ENCODE assay signal across 8 cellular contexts in the genomic region with DNA sequence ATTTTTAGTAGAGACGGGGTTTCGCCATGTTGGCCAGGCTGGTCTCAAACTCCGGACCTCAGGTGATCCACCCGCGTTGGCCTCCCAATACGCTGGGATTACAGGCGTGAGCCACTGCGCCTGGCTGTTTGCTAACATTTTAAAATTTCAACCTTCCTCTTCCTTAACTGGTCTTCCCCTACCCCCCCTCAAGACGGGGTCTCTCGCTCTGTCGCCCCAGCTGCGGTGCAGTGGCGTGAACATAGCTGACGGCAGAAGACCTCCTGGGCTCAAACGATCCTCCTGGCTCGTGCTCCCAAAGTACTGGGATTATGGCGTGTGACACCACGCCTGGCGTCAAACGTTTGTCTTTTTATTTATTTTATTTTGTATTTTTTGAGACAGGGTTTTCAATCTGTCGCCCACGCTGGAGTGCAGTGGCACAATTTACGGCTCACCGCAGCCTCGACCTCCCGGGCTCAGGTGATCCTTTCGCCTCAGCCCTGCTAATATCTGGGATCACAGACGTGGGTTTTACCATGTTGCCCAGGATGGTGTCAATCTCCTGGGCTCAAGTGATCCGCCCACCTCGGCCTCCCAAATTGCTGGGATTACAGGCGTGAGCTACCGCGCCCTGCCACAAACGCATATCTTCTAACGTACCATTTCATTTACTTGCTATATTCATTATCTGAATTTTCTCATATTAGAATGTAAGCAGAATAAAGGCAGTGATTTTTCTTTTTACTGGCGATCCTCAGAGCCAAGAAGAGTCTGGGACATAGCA. TPM values are rescaled to one million over a fixed set of nuclear protein-coding genes. Genes with fewer than 3 reads are reported as not detected.
DNase-seq lines count a peak whose midpoint lies in the region; ATAC-seq and TF ChIP-seq lines count a peak whose summit lies in the region.

No MANE protein-coding gene starts in this region.

- peak overlapping the region; percentile 69 for H3K4me3 ChIP-seq in CD4-positive, CD25-positive, alpha-beta regulatory T cell (ENCODE audit: low read depth, low read length)

- H3K27ac Mint-ChIP-seq in CD4-positive, CD25-positive, alpha-beta regulatory T cell: peak overlapping the region; percentile 92 to 98 (median 94)
- H3K27ac Mint-ChIP-seq in dendritic cell treated with granulocyte-macrophage colony-stimulating factor and Interleukin-4, amounts not matched to agents 40 ng/mL and 50 ng/mL, for 4 days: peak overlapping the region; percentile 81
- H3K27ac Mint-ChIP-seq in nephron progenitor cell: peak overlapping the region; percentile 17

- H3K36me3 Mint-ChIP-seq in CD4-positive, CD25-positive, alpha-beta regulatory T cell: peaks cover 9% of the 10 kb centered on the region
- H3K36me3 Mint-ChIP-seq in dendritic cell treated with granulocyte-macrophage colony-stimulating factor and Interleukin-4, amounts not matched to agents 40 ng/mL and 50 ng/mL, for 4 days (ENCODE audit: low read depth): peaks cover 11% of the 10 kb centered on the region
- H3K36me3 Mint-ChIP-seq in nephron progenitor cell (ENCODE audit: low read depth): peaks cover 26% of the 10 kb centered on the region

- H3K4me3 Mint-ChIP-seq in CD4-positive, CD25-positive, alpha-beta regulatory T cell: peak overlapping the region; percentile 97 to 100 (median 98)
- H3K4me3 Mint-ChIP-seq in dendritic cell treated with granulocyte-macrophage colony-stimulating factor and Interleukin-4, amounts not matched to agents 40 ng/mL and 50 ng/mL, for 4 days: peak overlapping the region; percentile 87
- peak overlapping the region; percentile 95 for H3K4me3 Mint-ChIP-seq in nephron progenitor cell

- no peaks in the 10 kb centered on the region for H3K27me3 Mint-ChIP-seq in CD4-positive, CD25-positive, alpha-beta regulatory T cell
- no peaks in the 10 kb centered on the region for H3K27me3 Mint-ChIP-seq in dendritic cell treated with granulocyte-macrophage colony-stimulating factor and Interleukin-4, amounts not matched to agents 40 ng/mL and 50 ng/mL, for 4 days
- no peaks in the 10 kb centered on the region for H3K27me3 Mint-ChIP-seq in nephron progenitor cell (ENCODE audit: low read depth, poor library complexity)

- ATAC-seq in CD4-positive, CD25-positive, alpha-beta regulatory T cell (ENCODE audit: low read depth in 2 of 2): no peak

- no peaks in the 10 kb centered on the region for H3K27me3 ChIP-seq in CD4-positive, CD25-positive, alpha-beta regulatory T cell (ENCODE audit: control insufficient read depth, insufficient read depth, low read length)

- peak overlapping the region; percentile 73 for H3K27ac ChIP-seq in CD4-positive, CD25-positive, alpha-beta regulatory T cell (ENCODE audit: insufficient read depth, low read length, poor library complexity, severe bottlenecking)

- no peaks in the 10 kb centered on the region for H3K9me3 ChIP-seq in CD4-positive, CD25-positive, alpha-beta regulatory T cell (ENCODE audit: control insufficient read depth in 2 of 2, low read length in 2 of 2)

- TF ChIP-seq CTCF in nephron progenitor cell (IDR thresholded peaks at IDR 0.05) (no peak), GM10266 (IDR thresholded peaks at IDR 0.05; ENCODE audit: control insufficient read depth, insufficient read depth, low read depth, missing control alignments) (no peak)

- H3K4me1 ChIP-seq in CD4-positive, CD25-positive, alpha-beta regulatory T cell (ENCODE audit: control insufficient read depth, insufficient read depth, low read length, poor library complexity, severe bottlenecking): peaks cover 21% of the 10 kb centered on the region

- intact Hi-C loops in dendritic cell treated with granulocyte-macrophage colony-stimulating factor and Interleukin-4, amounts not matched to agents 40 ng/mL and 50 ng/mL, for 4 days (cut with micrococcal nuclease): no loop called here

- no peak for DNase-seq in CD4-positive, CD25-positive, alpha-beta regulatory T cell
- DNase-seq in NCI-H2227 treated with DMSO at 0.1 percent for 48 hours (lab: John Stamatoyannopoulos, UW) (peak; percentile 76), nephron progenitor cell (no peak), GM10266 (ENCODE audit: extremely low spot score) (no peak), NCI-H2196 treated with DMSO at 0.1 percent for 48 hours (lab: John Stamatoyannopoulos, UW; ENCODE audit: unreplicated experiment) (no peak), NCI-H526 (lab: John Stamatoyannopoulos, UW) (no peak)
- no peak for DNase-seq in stimulated activated CD4-positive, alpha-beta T cell treated with anti-CD3 and anti-CD28 coated beads, Interleukin-1b, Interleukin-23, amount 100 ng/mL, for 48 hours

- peaks cover 0 to 4% (median 0%) of the 10 kb centered on the region in 7 donors for H3K9me3 Mint-ChIP-seq in CD4-positive, CD25-positive, alpha-beta regulatory T cell
- no peaks in the 10 kb centered on the region for H3K9me3 Mint-ChIP-seq in dendritic cell treated with granulocyte-macrophage colony-stimulating factor and Interleukin-4, amounts not matched to agents 40 ng/mL and 50 ng/mL, for 4 days
- H3K9me3 Mint-ChIP-seq in nephron progenitor cell: peaks cover 23% of the 10 kb centered on the region

- no peaks in the 10 kb centered on the region for H3K36me3 ChIP-seq in CD4-positive, CD25-positive, alpha-beta regulatory T cell (ENCODE audit: control insufficient read depth, insufficient read depth, low read length)

- peaks cover 10 to 40% (median 29%) of the 10 kb centered on the region in 4 donors for H3K4me1 Mint-ChIP-seq in CD4-positive, CD25-positive, alpha-beta regulatory T cell
- H3K4me1 Mint-ChIP-seq in dendritic cell treated with granulocyte-macrophage colony-stimulating factor and Interleukin-4, amounts not matched to agents 40 ng/mL and 50 ng/mL, for 4 days (ENCODE audit: low read depth): peaks cover 36% of the 10 kb centered on the region
- peaks cover 29% of the 10 kb centered on the region for H3K4me1 Mint-ChIP-seq in nephron progenitor cell

RNA-seq across cellular contexts. Expression of a gene that starts 1.0 kb away (rescaled TPM):
- 12.9 TPM for total RNA-seq in CD4-positive, CD25-positive, alpha-beta regulatory T cell
- polyA plus RNA-seq in CD4-positive, CD25-positive, alpha-beta regulatory T cell: 10 to 100 TPM; 28.2 to 29.9 (median 29.1) TPM

RNA-seq across cellular contexts. Expression of a gene that starts 32.9 kb away (rescaled TPM):
- total RNA-seq in CD4-positive, CD25-positive, alpha-beta regulatory T cell: 0.54 TPM
- not detected for polyA plus RNA-seq in CD4-positive, CD25-positive, alpha-beta regulatory T cell

Comparison
In these comparisons a context has a peak if more than half of its experiments do, and no peak if none do; other contexts are left out.
1. H3K27ac Mint-ChIP-seq: peak in every context shown above with its lines; median percentile 94 in CD4-positive, CD25-positive, alpha-beta regulatory T cell; 81 in dendritic cell treated with granulocyte-macrophage colony-stimulating factor and Interleukin-4, amounts not matched to agents 40 ng/mL and 50 ng/mL, for 4 days; 17 in nephron progenitor cell.